8 cellular contexts compared by ENCODE assay signal in the genomic region with DNA sequence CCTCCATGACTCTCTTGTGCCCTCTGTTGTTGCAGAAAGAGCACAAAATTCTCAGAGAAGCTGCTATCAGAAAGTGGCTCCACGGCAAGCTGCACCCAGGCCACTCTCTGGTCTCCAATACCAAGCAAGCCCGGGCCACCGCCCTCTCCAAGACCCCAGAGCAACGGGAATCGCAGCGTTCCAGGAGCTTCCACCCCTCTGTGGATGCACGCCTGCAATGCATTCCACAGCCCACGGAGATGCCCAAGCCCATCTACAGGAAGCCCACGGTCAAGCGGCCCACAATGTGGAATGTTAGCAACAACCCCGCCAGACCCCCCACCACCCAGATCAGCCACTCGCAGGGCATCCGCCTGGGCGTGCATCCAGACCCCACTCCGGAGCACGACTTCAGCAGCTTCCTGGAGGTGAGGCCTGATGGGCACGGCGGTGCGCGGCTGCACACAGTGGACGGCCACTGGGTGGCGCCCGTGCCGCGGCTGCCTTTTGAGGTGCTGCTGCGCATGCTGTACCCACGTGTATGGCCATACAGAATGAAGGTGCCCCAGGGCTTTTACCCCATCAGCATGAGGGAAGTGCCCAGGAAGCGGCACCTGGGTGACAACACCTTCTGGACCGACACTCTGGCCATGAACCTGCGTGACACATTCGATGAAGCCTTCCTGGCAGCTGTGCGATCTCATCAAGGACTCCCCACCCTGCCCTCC. TPM values are rescaled to one million over a fixed set of nuclear protein-coding genes. Genes with fewer than 3 reads are reported as not detected.
A peak's percentile ranks its signal among the peaks of the same experiment; 100 is the strongest.
DNase-seq lines count a peak whose midpoint lies in the region; ATAC-seq lines count a peak whose summit lies in the region.

No MANE protein-coding gene starts in this region.

- H3K27ac Mint-ChIP-seq in activated naive CD8-positive, alpha-beta T cell treated with anti-CD3 and anti-CD28 coated beads, Interleukin-2, amount 10 ng/mL, durations not matched to agents 7 days and 5 days, result peak overlapping the region; percentile 74

- H3K27ac ChIP-seq in iPS-20b (ENCODE audit: low read length), result no peak overlapping the region

- peaks cover 13% of the 10 kb centered on the region for H3K27me3 ChIP-seq in iPS-20b (ENCODE audit: insufficient read depth, low read length)

- H3K36me3 Mint-ChIP-seq in activated naive CD8-positive, alpha-beta T cell treated with anti-CD3 and anti-CD28 coated beads, Interleukin-2, amount 10 ng/mL, durations not matched to agents 7 days and 5 days, result peaks cover 10% of the 10 kb centered on the region

- peak; percentile 87 for ATAC-seq in HG03045 (IDR thresholded peaks at IDR 0.05; ENCODE audit: unreplicated experiment)
- ATAC-seq in activated naive CD8-positive, alpha-beta T cell treated with anti-CD3 and anti-CD28 coated beads, Interleukin-2, amount 10 ng/mL, durations not matched to agents 7 days and 5 days (ENCODE audit: low read depth), result peak; percentile 99

- H3K4me3 Mint-ChIP-seq in activated naive CD8-positive, alpha-beta T cell treated with anti-CD3 and anti-CD28 coated beads, Interleukin-2, amount 10 ng/mL, durations not matched to agents 7 days and 5 days, result peak overlapping the region; percentile 59

- POLR2A ChIA-PET in activated naive CD8-positive, alpha-beta T cell treated with anti-CD3 and anti-CD28 coated beads, Interleukin-2, amount 10 ng/mL, durations not matched to agents 7 days and 5 days (lab: Charles Lee), result interaction anchor here (0.7 to 1.7 kb wide), 5 partner anchors 8 to 83 kb away, joined by 3 to 7 read pairs (median 5); partner anchors contain the start of gene NAGK

- H3K4me1 ChIP-seq in iPS-20b (ENCODE audit: insufficient read depth, low read length), result no peaks in the 10 kb centered on the region

- peaks cover 25% of the 10 kb centered on the region for H3K36me3 ChIP-seq in iPS-20b (ENCODE audit: insufficient read depth, low read depth, low read length)

- no peaks in the 10 kb centered on the region for H3K9me3 ChIP-seq in iPS-20b (ENCODE audit: insufficient read depth, low read depth, low read length)

- H3K9ac ChIP-seq in iPS-20b (ENCODE audit: low read depth, low read length), result no peak overlapping the region

- no peaks in the 10 kb centered on the region for H3K27me3 Mint-ChIP-seq in activated naive CD8-positive, alpha-beta T cell treated with anti-CD3 and anti-CD28 coated beads, Interleukin-2, amount 10 ng/mL, durations not matched to agents 7 days and 5 days

- H3K4me1 Mint-ChIP-seq in activated naive CD8-positive, alpha-beta T cell treated with anti-CD3 and anti-CD28 coated beads, Interleukin-2, amount 10 ng/mL, durations not matched to agents 7 days and 5 days, result peaks cover 12% of the 10 kb centered on the region

- H3K9me3 Mint-ChIP-seq in activated naive CD8-positive, alpha-beta T cell treated with anti-CD3 and anti-CD28 coated beads, Interleukin-2, amount 10 ng/mL, durations not matched to agents 7 days and 5 days, result no peaks in the 10 kb centered on the region

- DNase-seq in NCI-H748 (lab: John Stamatoyannopoulos, UW; ENCODE audit: unreplicated experiment) (peak; percentile 49), NCI-H748 treated with DMSO at 0.1 percent for 48 hours (lab: John Stamatoyannopoulos, UW) (no peak), T-helper 1 cell (peak; percentile 60 to 80 (median 74)), NCI-H146 treated with DMSO at 0.1 percent for 48 hours (lab: John Stamatoyannopoulos, UW; ENCODE audit: unreplicated experiment) (no peak)
- DNase-seq in activated naive CD8-positive, alpha-beta T cell treated with anti-CD3 and anti-CD28 coated beads, Interleukin-2, amount 10 ng/mL, durations not matched to agents 7 days and 5 days, result peak; percentile 92
- DNase-seq in stimulated activated CD4-positive, alpha-beta T cell treated with anti-CD3 and anti-CD28 coated beads, Interleukin-2, amount 100 ng/mL, for 24 hours, result peak; percentile 81 to 88

- peak overlapping the region; percentile 54; the same call in 1 of the 2 replicates for H3K4me3 ChIP-seq in iPS-20b (ENCODE audit: low read length)

RNA-seq across cellular contexts. Expression of gene ANKRD53, which starts 6.3 kb away (rescaled TPM):
- total RNA-seq in activated naive CD8-positive, alpha-beta T cell treated with anti-CD3 and anti-CD28 coated beads, Interleukin-2, amount 10 ng/mL, durations not matched to agents 7 days and 5 days, result under 1 TPM; 0.28 to 0.33 TPM

RNA-seq across cellular contexts. Expression of gene TEX261, which starts 9.9 kb away (rescaled TPM):
- total RNA-seq in activated naive CD8-positive, alpha-beta T cell treated with anti-CD3 and anti-CD28 coated beads, Interleukin-2, amount 10 ng/mL, durations not matched to agents 7 days and 5 days, result 10 to 100 TPM; 51.7 to 55.5 TPM

RNA-seq across cellular contexts. Expression of gene ATP6V1B1, which starts 49.0 kb away (rescaled TPM):
- not detected for total RNA-seq in activated naive CD8-positive, alpha-beta T cell treated with anti-CD3 and anti-CD28 coated beads, Interleukin-2, amount 10 ng/mL, durations not matched to agents 7 days and 5 days

Comparison
In these comparisons a context has a peak if more than half of its experiments do, and no peak if none do; other contexts are left out.
1. DNase-seq: peak in NCI-H748 (single experiment), T-helper 1 cell (5 of 5), activated naive CD8-positive, alpha-beta T cell treated with anti-CD3 and anti-CD28 coated beads, Interleukin-2, amount 10 ng/mL, durations not matched to agents 7 days and 5 days (single experiment) and stimulated activated CD4-positive, alpha-beta T cell treated with anti-CD3 and anti-CD28 coated beads, Interleukin-2, amount 100 ng/mL, for 24 hours (2 of 2); none in NCI-H748 treated with DMSO at 0.1 percent for 48 hours (single experiment) and NCI-H146 treated with DMSO at 0.1 percent for 48 hours (single experiment).